ENCODE assay signal across 9 cellular contexts in genomic region chr16:11205754-11206459, GRCh38. TPM values are rescaled to one million over a fixed set of nuclear protein-coding genes. Genes with fewer than 3 reads are reported as not detected.
DNase-seq lines count a peak whose midpoint lies in the region; ATAC-seq and TF ChIP-seq lines count a peak whose summit lies in the region.
"Had no signal": no experiment of that assay in that cellular context is flagged by ENCODE, and none has a peak within 500 bp of the region (broad histone marks: within the 10 kb centered on the region; RNA-seq: fewer than 3 reads in every experiment).

No MANE protein-coding gene starts in this region.

- H3K27ac ChIP-seq in left ventricle myocardium inferior (replicated peaks) (no peak overlapping the region), upper lobe of right lung (no peak overlapping the region), ascending aorta (no peak overlapping the region)

- H3K4me3 ChIP-seq in left ventricle myocardium inferior (no peak overlapping the region), foreskin fibroblast (ENCODE audit: low read depth in 1 of 2, low read length in 2 of 2) (no peak overlapping the region), upper lobe of right lung (no peak overlapping the region), ascending aorta (no peak overlapping the region)
- H3K4me3 ChIP-seq: esophagus squamous epithelium had no signal

- no peak for TF ChIP-seq CTCF in left ventricle myocardium inferior (IDR thresholded peaks at IDR 0.05; ENCODE audit: borderline replicate concordance)
- TF ChIP-seq CTCF in foreskin fibroblast (IDR thresholded peaks at IDR 0.05; ENCODE audit: low read depth, low read length), result no peak
- TF ChIP-seq CTCF in upper lobe of right lung (IDR thresholded peaks at IDR 0.05), result no peak
- no peak for TF ChIP-seq CTCF in ascending aorta (IDR thresholded peaks at IDR 0.05)

- peak; percentile 61 for DNase-seq in Right ventricle myocardium superior
- no peak for DNase-seq in left ventricle myocardium inferior
- peak; percentile 17 for DNase-seq in NOMO-1 treated with DMSO at 0.1 percent for 48 hours (lab: John Stamatoyannopoulos, UW; ENCODE audit: unreplicated experiment)
- DNase-seq in foreskin fibroblast, result peak; percentile 36 to 67
- DNase-seq in upper lobe of right lung, result no peak
- no peak for DNase-seq in kidney glomerular epithelial cell (lab: John Stamatoyannopoulos, UW)
- no peak for DNase-seq in ascending aorta (ENCODE audit: low spot score in 2 of 2)
- DNase-seq: esophagus squamous epithelium had no signal

- peaks cover 45% of the 10 kb centered on the region for H3K27me3 ChIP-seq in left ventricle myocardium inferior (ENCODE audit: low read depth)
- H3K27me3 ChIP-seq in upper lobe of right lung, result no peaks in the 10 kb centered on the region
- H3K27me3 ChIP-seq in ascending aorta, result no peaks in the 10 kb centered on the region

- H3K9me3 ChIP-seq in left ventricle myocardium inferior (replicated peaks) (peaks cover 7% of the 10 kb centered on the region), upper lobe of right lung (no peaks in the 10 kb centered on the region), ascending aorta (no peaks in the 10 kb centered on the region)

- no peaks in the 10 kb centered on the region for H3K36me3 ChIP-seq in left ventricle myocardium inferior
- no peaks in the 10 kb centered on the region for H3K36me3 ChIP-seq in upper lobe of right lung
- no peaks in the 10 kb centered on the region for H3K36me3 ChIP-seq in ascending aorta
- H3K36me3 ChIP-seq: esophagus squamous epithelium had no signal

- ATAC-seq in Right ventricle myocardium superior (ENCODE audit: poor library complexity), result peak; percentile 75
- peak; percentile 71 for ATAC-seq in upper lobe of right lung
- no peak for ATAC-seq in HG02840 (IDR thresholded peaks at IDR 0.05; ENCODE audit: low FRiP score, unreplicated experiment)

- H3K4me1 ChIP-seq in left ventricle myocardium inferior (peaks cover 9% of the 10 kb centered on the region), upper lobe of right lung (peaks cover 14% of the 10 kb centered on the region), ascending aorta (no peaks in the 10 kb centered on the region)

- intact Hi-C loops in Right ventricle myocardium superior (cut with DNase I), result no loop called here
- intact Hi-C loops in left ventricle myocardium inferior (cut with micrococcal nuclease), result no loop called here
- intact Hi-C loops in upper lobe of right lung (cut with DNase I), result no loop called here
- intact Hi-C loops in ascending aorta (cut with DNase I), result no loop called here

RNA-seq across cellular contexts. Expression of gene SOCS1, which starts 50.1 kb away (rescaled TPM):
- total RNA-seq in Right ventricle myocardium superior, result 3.7 TPM
- 2.9 TPM for total RNA-seq in left ventricle myocardium inferior
- 15.3 TPM for total RNA-seq in upper lobe of right lung
- 1.8 TPM for total RNA-seq in ascending aorta

Comparison
In these comparisons a context has a peak if more than half of its experiments do, and no peak if none do; other contexts are left out.
1. DNase-seq: peak in Right ventricle myocardium superior (single experiment), NOMO-1 treated with DMSO at 0.1 percent for 48 hours (single experiment) and foreskin fibroblast (2 of 2); none in left ventricle myocardium inferior (single experiment), upper lobe of right lung (single experiment), kidney glomerular epithelial cell (single experiment) and ascending aorta (0 of 2).